ENCODE assay signal across 1 cellular context in genomic region chr21:41447356-41447755, GRCh38.
TF ChIP-seq lines count a peak whose summit lies in the region.

No MANE protein-coding gene starts in this region.

TF ChIP-seq in H1, 55 proteins besides CTCF, POLR2A, EP300 and RAD21 (continued from another document):
- TF ChIP-seq, protein P1, sequence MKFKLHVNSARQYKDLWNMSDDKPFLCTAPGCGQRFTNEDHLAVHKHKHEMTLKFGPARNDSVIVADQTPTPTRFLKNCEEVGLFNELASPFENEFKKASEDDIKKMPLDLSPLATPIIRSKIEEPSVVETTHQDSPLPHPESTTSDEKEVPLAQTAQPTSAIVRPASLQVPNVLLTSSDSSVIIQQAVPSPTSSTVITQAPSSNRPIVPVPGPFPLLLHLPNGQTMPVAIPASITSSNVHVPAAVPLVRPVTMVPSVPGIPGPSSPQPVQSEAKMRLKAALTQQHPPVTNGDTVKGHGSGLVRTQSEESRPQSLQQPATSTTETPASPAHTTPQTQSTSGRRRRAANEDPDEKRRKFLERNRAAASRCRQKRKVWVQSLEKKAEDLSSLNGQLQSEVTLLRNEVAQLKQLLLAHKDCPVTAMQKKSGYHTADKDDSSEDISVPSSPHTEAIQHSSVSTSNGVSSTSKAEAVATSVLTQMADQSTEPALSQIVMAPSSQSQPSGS (IDR thresholded peaks at IDR 0.05; ENCODE audit: low read length): no peak
- TF ChIP-seq YY1 (IDR thresholded peaks at IDR 0.05; ENCODE audit: low read depth, low read length): no peak
- TF ChIP-seq MAFK (IDR thresholded peaks at IDR 0.05; ENCODE audit: low read depth, low read length): no peak
- no peak for TF ChIP-seq GTF2F1 (IDR thresholded peaks at IDR 0.05; ENCODE audit: borderline replicate concordance, low read depth, low read length)
- no peak for TF ChIP-seq FOSL1 (IDR thresholded peaks at IDR 0.05; ENCODE audit: insufficient read depth, low read depth, low read length)
